18 cellular contexts compared by ENCODE assay signal in genomic region chr17:76685846-76686245, GRCh38. TPM values are rescaled to one million over a fixed set of nuclear protein-coding genes. Genes with fewer than 3 reads are reported as not detected.
"Had no signal": no experiment of that assay in that cellular context is flagged by ENCODE, and none has a peak within 500 bp of the region (broad histone marks: within the 10 kb centered on the region; RNA-seq: fewer than 3 reads in every experiment).

No MANE protein-coding gene starts in this region.

- FAIRE-seq: pancreas had no signal

- H3K9me3 ChIP-seq: breast epithelium, pancreas, suprapubic skin had no signal

- H3K27me3 ChIP-seq: breast epithelium, neural progenitor cell, pancreas, suprapubic skin had no signal

- H3K4me3 ChIP-seq: breast epithelium, neural progenitor cell, pancreas, suprapubic skin had no signal

- DNase-seq: activated CD4-positive, alpha-beta T cell treated with anti-CD3 and anti-CD28 coated beads, Interleukin-2, amount 10 ng/mL, durations not matched to agents 7 days and 5 days; activated CD4-positive, CD25-positive, alpha-beta regulatory T cell; activated gamma-delta T cell; activated T-cell treated with anti-CD3 and anti-CD28 coated beads, Interleukin-2, amount 50 U/mL, for 24 hours; endodermal cell; pancreas; stimulated activated CD4-positive, alpha-beta T cell treated with anti-CD3 and anti-CD28 coated beads, Interleukin-2, amount 100 ng/mL, for 24 hours; stimulated activated naive CD4-positive, alpha-beta T cell had no signal

- ATAC-seq: SK-N-SH treated with all-trans-retinoic acid at 6 μM for 48 hours had no signal

- H3K36me3 ChIP-seq: breast epithelium, neural progenitor cell, pancreas had no signal

- H3K9ac ChIP-seq: neural progenitor cell had no signal

- H3K27ac ChIP-seq: neural progenitor cell had no signal

RNA-seq across cellular contexts. Expression of gene ST6GALNAC1, which starts 42.3 kb away (rescaled TPM):
- total RNA-seq: activated CD8-positive, alpha-beta memory T cell treated with anti-CD3 and anti-CD28 coated beads for 36 hours; chondrocyte; dermis microvascular lymphatic vessel endothelial cell; endodermal cell; fibroblast of villous mesenchyme; myocyte; renal cortical epithelial cell had no signal
